Comparison of ENCODE assay signal across 7 cellular contexts in the genomic region with DNA sequence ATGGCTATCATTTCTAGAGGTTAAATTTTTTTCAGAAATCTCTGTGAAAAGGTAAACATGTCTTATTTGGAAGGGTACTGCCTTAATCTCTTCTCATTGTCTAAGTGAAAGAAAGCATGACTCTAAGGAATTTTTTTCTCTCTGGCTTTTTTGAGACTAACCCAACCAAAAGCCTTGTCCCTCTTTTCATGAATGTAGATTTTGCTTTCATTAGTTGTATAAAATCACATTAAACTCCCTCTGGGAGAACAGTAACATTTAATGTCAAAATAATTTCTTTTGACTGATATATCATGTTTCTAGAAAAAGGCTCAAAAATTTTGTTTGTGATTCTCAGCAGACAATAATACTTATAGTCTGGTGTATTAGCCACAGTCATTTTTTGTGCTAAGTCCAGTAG.
"Had no signal": no experiment of that assay in that cellular context is flagged by ENCODE, and none has a peak within 500 bp of the region (broad histone marks: within the 10 kb centered on the region; RNA-seq: fewer than 3 reads in every experiment).

No MANE protein-coding gene starts in this region.

- ATAC-seq: HepG2, K562 had no signal

- H3K4me2 ChIP-seq: KMS-11 had no signal

- H3K4me3 ChIP-seq: K562 had no signal

- H3K27ac ChIP-seq: HL-60, KMS-11 had no signal

- H3K9ac ChIP-seq: KMS-11 had no signal

- DNase-seq: IMR-90, KBM-7, KG1 had no signal
